Comparison of ENCODE assay signal across 32 cellular contexts in genomic region chr5:14504332-14504727, GRCh38.
"Had no signal": no experiment of that assay in that cellular context is flagged by ENCODE, and none has a peak within 500 bp of the region (broad histone marks: within the 10 kb centered on the region; RNA-seq: fewer than 3 reads in every experiment).

No MANE protein-coding gene starts in this region.

- H3K4me2 ChIP-seq: KMS-11 had no signal

- H3K4me1 Mint-ChIP-seq: activated naive CD8-positive, alpha-beta T cell treated with anti-CD3 and anti-CD28 coated beads for 36 hours; activated T-helper 17 cell treated with anti-CD3 and anti-CD28 coated beads, Interleukin-2, amount 50 U/mL, for 72 hours had no signal

- H3K27me3 Mint-ChIP-seq: activated CD8-positive, alpha-beta T cell treated with anti-CD3 and anti-CD28 coated beads for 36 hours; activated naive CD8-positive, alpha-beta T cell treated with anti-CD3 and anti-CD28 coated beads for 36 hours; activated T-helper 17 cell treated with anti-CD3 and anti-CD28 coated beads, Interleukin-2, amount 50 U/mL, for 72 hours had no signal

- H3K4me3 Mint-ChIP-seq: activated CD8-positive, alpha-beta T cell treated with anti-CD3 and anti-CD28 coated beads for 36 hours; activated naive CD8-positive, alpha-beta T cell treated with anti-CD3 and anti-CD28 coated beads for 36 hours; activated T-cell treated with anti-CD3 and anti-CD28 coated beads, Interleukin-2, amount 50 U/mL, for 72 hours; activated T-helper 17 cell treated with anti-CD3 and anti-CD28 coated beads, Interleukin-2, amount 50 U/mL, for 72 hours had no signal

- H3K36me3 Mint-ChIP-seq: activated naive CD8-positive, alpha-beta T cell treated with anti-CD3 and anti-CD28 coated beads for 36 hours had no signal

- H3K27ac Mint-ChIP-seq: activated CD8-positive, alpha-beta T cell treated with anti-CD3 and anti-CD28 coated beads for 36 hours; activated naive CD8-positive, alpha-beta T cell treated with anti-CD3 and anti-CD28 coated beads for 36 hours; activated T-cell treated with anti-CD3 and anti-CD28 coated beads, Interleukin-2, amount 50 U/mL, for 72 hours; activated T-helper 17 cell treated with anti-CD3 and anti-CD28 coated beads, Interleukin-2, amount 50 U/mL, for 72 hours had no signal

- H3K9me3 Mint-ChIP-seq: activated CD8-positive, alpha-beta T cell treated with anti-CD3 and anti-CD28 coated beads for 36 hours; activated naive CD8-positive, alpha-beta T cell treated with anti-CD3 and anti-CD28 coated beads for 36 hours; activated T-cell treated with anti-CD3 and anti-CD28 coated beads, Interleukin-2, amount 50 U/mL, for 72 hours; activated T-helper 17 cell treated with anti-CD3 and anti-CD28 coated beads, Interleukin-2, amount 50 U/mL, for 72 hours had no signal

- DNase-seq: activated CD4-positive, alpha-beta T cell treated with anti-CD3 and anti-CD28 coated beads for 1 hour; activated CD4-positive, alpha-beta T cell treated with anti-CD3 and anti-CD28 coated beads for 48 hours; activated CD4-positive, alpha-beta T cell treated with anti-CD3 and anti-CD28 coated beads, Interleukin-2, amount 50 U/mL, for 4 hours; activated CD4-positive, CD25-positive, alpha-beta regulatory T cell; activated CD8-positive, alpha-beta T cell treated with anti-CD3 and anti-CD28 coated beads for 36 hours; activated effector memory CD4-positive, alpha-beta T cell treated with anti-CD3 and anti-CD28 coated beads, Interleukin-2, amount 50 U/mL, for 16 hours; activated naive CD4-positive, alpha-beta T cell; activated naive CD4-positive, alpha-beta T cell treated with anti-CD3 and anti-CD28 coated beads, Interleukin-2, amount 50 U/mL, for 16 hours; activated naive CD8-positive, alpha-beta T cell treated with anti-CD3 and anti-CD28 coated beads for 36 hours; activated T-cell treated with anti-CD3 and anti-CD28 coated beads, Interleukin-2, amount 50 U/mL, for 1 hour; activated T-cell treated with anti-CD3 and anti-CD28 coated beads, Interleukin-2, amount 50 U/mL, for 72 hours; amniotic stem cell; aorta; brain microvascular endothelial cell; MM.1S; MV-4-11; NCI-H1092; NCI-H1436 treated with DMSO at 0.1 percent for 48 hours; NCI-H1694 treated with DMSO at 0.1 percent for 48 hours; NCI-H2029; NCI-H345; NCI-H524 treated with DMSO at 0.1 percent for 48 hours; NK-92 treated with Interleukin-12 subunit alpha and Interleukin-12 subunit beta, amount 100 ng/mL, for 24 hours; PC-3; SIG-M5; T-helper 1 cell; T-helper 2 cell; T-helper 9 cell; WERI-Rb-1 had no signal

- H3K27me3 ChIP-seq: brain microvascular endothelial cell had no signal

- H3K27ac ChIP-seq: brain microvascular endothelial cell, KMS-11, RWPE1, WERI-Rb-1 had no signal

- H3K9ac ChIP-seq: KMS-11 had no signal
